ENCODE assay signal across 1 cellular context in the genomic region with DNA sequence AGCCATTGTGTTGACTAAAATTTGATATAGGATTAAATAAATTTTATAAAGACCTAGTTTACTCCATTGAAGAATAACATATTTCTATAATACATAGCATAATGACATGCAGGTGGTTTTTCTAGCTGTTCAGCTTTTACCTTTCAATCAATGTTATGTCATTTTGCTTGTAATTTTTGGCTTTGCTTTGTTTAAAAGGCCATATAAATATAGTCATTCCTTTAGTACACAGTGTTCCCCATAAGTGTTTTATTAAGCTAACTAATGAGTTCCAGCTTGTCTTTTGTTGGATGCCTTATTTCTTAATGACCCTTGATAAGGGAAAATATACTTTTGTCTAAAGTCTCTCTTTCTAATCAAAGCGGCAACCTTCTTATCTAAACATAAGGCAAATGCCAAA.
TF ChIP-seq lines count a peak whose summit lies in the region.

No MANE protein-coding gene starts in this region.

TF ChIP-seq in SK-N-SH treated with all-trans-retinoic acid at 6 μM for 48 hours, 23 proteins besides CTCF, POLR2A, EP300 and RAD21 (continued from another document):
- no peak for TF ChIP-seq ZNF70 (CRISPR knock-in tag; IDR thresholded peaks at IDR 0.05)
